Comparison of ENCODE assay signal across 18 cellular contexts in the genomic region with DNA sequence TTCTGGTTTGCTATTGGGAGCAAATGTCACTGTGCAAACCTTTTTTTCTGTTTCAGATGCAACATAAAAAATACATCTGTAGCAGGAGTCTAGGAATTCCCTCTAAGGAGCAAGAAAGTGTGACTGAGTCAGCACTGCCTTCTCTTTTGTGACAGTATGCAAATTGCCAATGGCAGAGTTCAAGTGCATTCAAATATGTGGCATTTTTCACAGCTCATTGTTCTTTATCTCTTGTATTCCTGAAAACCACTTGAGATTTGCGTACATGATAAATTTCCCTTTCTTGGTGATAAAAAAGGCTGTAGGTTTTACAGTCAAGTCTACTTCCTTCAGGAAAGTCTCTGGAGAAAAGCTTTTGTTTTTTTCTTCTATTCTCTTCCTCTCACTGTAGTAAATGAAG.
A peak's percentile ranks its signal among the peaks of the same experiment; 100 is the strongest.
DNase-seq lines count a peak whose midpoint lies in the region; ATAC-seq, FAIRE-seq and TF ChIP-seq lines count a peak whose summit lies in the region.
"Had no signal": no experiment of that assay in that cellular context is flagged by ENCODE, and none has a peak within 500 bp of the region (broad histone marks: within the 10 kb centered on the region; RNA-seq: fewer than 3 reads in every experiment).

No MANE protein-coding gene starts in this region.

- TF ChIP-seq CTCF in right atrium auricular region (IDR thresholded peaks at IDR 0.05) = no peak
- TF ChIP-seq CTCF in GM12878 (IDR thresholded peaks at IDR 0.05 in 2 of 3, conservative IDR thresholded peaks at IDR 0.05 in 1 of 3; ENCODE audit: control insufficient read depth in 2 of 3, extremely low read depth in 1 of 3, insufficient read depth in 1 of 3, low read depth in 3 of 3, low read length in 3 of 3) = no peak
- TF ChIP-seq CTCF in parathyroid adenoma (IDR thresholded peaks at IDR 0.05) = no peak
- TF ChIP-seq CTCF in CD8-positive, alpha-beta T cell (IDR thresholded peaks at IDR 0.05) = no peak

- H3K27ac Mint-ChIP-seq in CD8-positive, alpha-beta T cell = no peak overlapping the region

- H3K36me3 Mint-ChIP-seq in CD8-positive, alpha-beta T cell = peaks cover 61% of the 10 kb centered on the region

- no peaks in the 10 kb centered on the region for H3K27me3 Mint-ChIP-seq in CD8-positive, alpha-beta T cell (ENCODE audit: low read depth)
- H3K27me3 Mint-ChIP-seq: CD4-positive, alpha-beta memory T cell had no signal

- ATAC-seq in Right ventricle myocardium inferior = no peak
- ATAC-seq in GM12878 = no peak
- no peak for ATAC-seq in aorta (ENCODE audit: low FRiP score)
- no peak for ATAC-seq in GM19455 (IDR thresholded peaks at IDR 0.05; ENCODE audit: unreplicated experiment)
- ATAC-seq in CD8-positive, alpha-beta T cell = no peak
- ATAC-seq: HepG2 had no signal

- H3K27ac ChIP-seq in right atrium auricular region (peak overlapping the region; percentile 87 to 91), GM12878 (ENCODE audit: control insufficient read depth, insufficient read depth) (no peak overlapping the region), parathyroid adenoma (peak overlapping the region; percentile 3), aorta (ENCODE audit: low read depth in 1 of 2, low read length in 2 of 2) (peak overlapping the region; percentile 82 to 86)
- no peak overlapping the region for H3K27ac ChIP-seq in CD8-positive, alpha-beta T cell (ENCODE audit: low read depth, low read length)
- H3K27ac ChIP-seq: Peyer's patch had no signal

- peaks cover 0 to 37% of the 10 kb centered on the region in 2 donors for H3K4me1 ChIP-seq in right atrium auricular region
- H3K4me1 ChIP-seq in GM12878 (ENCODE audit: control insufficient read depth, insufficient read depth, low read length) = no peaks in the 10 kb centered on the region
- H3K4me1 ChIP-seq in parathyroid adenoma = peaks cover 4% of the 10 kb centered on the region
- H3K4me1 ChIP-seq in aorta (ENCODE audit: control insufficient read depth in 1 of 2, insufficient read depth in 2 of 2, low read length in 2 of 2) = peaks cover 5 to 8% of the 10 kb centered on the region in 2 donors
- H3K4me1 ChIP-seq in CD8-positive, alpha-beta T cell (ENCODE audit: insufficient read depth, low read length) = no peaks in the 10 kb centered on the region
- H3K4me1 ChIP-seq: Peyer's patch had no signal

- no peak for FAIRE-seq in GM12878 (lab: Jason Lieb, UNC)
- FAIRE-seq: HepG2 had no signal

- H3K36me3 ChIP-seq in right atrium auricular region (no peaks in the 10 kb centered on the region), GM12878 (ENCODE audit: control insufficient read depth in 2 of 2, insufficient read depth in 2 of 2, low read length in 1 of 2) (no peaks in the 10 kb centered on the region), parathyroid adenoma (ENCODE audit: control insufficient read depth, insufficient read depth, low read length) (no peaks in the 10 kb centered on the region), aorta (ENCODE audit: control insufficient read depth in 1 of 2, insufficient read depth in 2 of 2, low read length in 1 of 2) (no peaks in the 10 kb centered on the region)
- H3K36me3 ChIP-seq in CD8-positive, alpha-beta T cell (ENCODE audit: insufficient read depth, low read length) = no peaks in the 10 kb centered on the region
- H3K36me3 ChIP-seq: MG63 had no signal

- H3K79me2 ChIP-seq in GM12878 (ENCODE audit: control insufficient read depth, insufficient read depth, low read length) = no peaks in the 10 kb centered on the region
- no peaks in the 10 kb centered on the region for H3K79me2 ChIP-seq in parathyroid adenoma

- no peak for TF ChIP-seq EP300 in GM12878 (IDR thresholded peaks at IDR 0.05; ENCODE audit: borderline replicate concordance in 1 of 2, control insufficient read depth in 1 of 2, low read depth in 2 of 2, low read length in 2 of 2)

- intact Hi-C loops in Right ventricle myocardium inferior (cut with DNase I) (loop anchor here (5.0 kb wide), 2 partner anchors 93 to 183 kb away; no protein-coding TSS in a partner anchor), GM12878 (cut with micrococcal nuclease; ENCODE audit: unreplicated experiment) (no loop called here), aorta (cut with DNase I) (no loop called here), posterior cingulate gyrus (cut with DNase I) (no loop called here)
- intact Hi-C loops in CD8-positive, alpha-beta T cell (cut with DNase I, micrococcal nuclease) = no loop called here

- in situ Hi-C loops in GM12878 (cut with MboI) = no loop called here

- H3K4me1 Mint-ChIP-seq in CD8-positive, alpha-beta T cell (ENCODE audit: low read depth) = no peaks in the 10 kb centered on the region
- H3K4me1 Mint-ChIP-seq: CD4-positive, alpha-beta memory T cell had no signal

- no peak overlapping the region for H3K4me3 Mint-ChIP-seq in CD8-positive, alpha-beta T cell
- H3K4me3 Mint-ChIP-seq: CD4-positive, alpha-beta memory T cell had no signal

- DNase-seq in right atrium auricular region (ENCODE audit: low spot score) (no peak), Right ventricle myocardium inferior (ENCODE audit: missing footprints) (no peak), GM12878 (ENCODE audit: low read depth, low spot score) (no peak), aorta (no peak), posterior cingulate gyrus (no peak)
- DNase-seq in CD8-positive, alpha-beta T cell = no peak
- DNase-seq: CD4-positive, alpha-beta memory T cell; GF-D8; MG63; NCI-H1105; NCI-H1694 treated with DMSO at 0.1 percent for 48 hours; NCI-H446; NCI-H82; Peyer's patch; SIG-M5 had no signal

- RAD21 ChIA-PET in GM12878 (lab: Charles Lee; ENCODE audit: unreplicated experiment) = no interaction called here

- H4K20me1 ChIP-seq in GM12878 (ENCODE audit: control insufficient read depth, insufficient read depth) = no peaks in the 10 kb centered on the region

- H3K27me3 ChIP-seq in right atrium auricular region = no peaks in the 10 kb centered on the region
- H3K27me3 ChIP-seq in GM12878 (replicated peaks in 1 of 2; ENCODE audit: control insufficient read depth in 2 of 2, insufficient read depth in 2 of 2, low read length in 1 of 2) = no peaks in the 10 kb centered on the region
- H3K27me3 ChIP-seq in parathyroid adenoma (ENCODE audit: control insufficient read depth, insufficient read depth, low read length) = no peaks in the 10 kb centered on the region
- H3K27me3 ChIP-seq in aorta (ENCODE audit: control insufficient read depth in 1 of 2, insufficient read depth in 2 of 2, low read length in 1 of 2) = no peaks in the 10 kb centered on the region
- H3K27me3 ChIP-seq in CD8-positive, alpha-beta T cell (ENCODE audit: insufficient read depth, low read length) = no peaks in the 10 kb centered on the region
- H3K27me3 ChIP-seq: MG63, Peyer's patch had no signal

- CTCF ChIA-PET in GM12878 (lab: Yijun Ruan, JAX) = interaction anchor here (2.2 kb wide), 1 partner anchor 18 kb away, joined by 6 read pairs; no protein-coding TSS in a partner anchor
- CTCF ChIA-PET in CD8-positive, alpha-beta T cell (lab: Charles Lee) = interaction anchor here (2.1 kb wide), 1 partner anchor 18 kb away, joined by 6 read pairs; no protein-coding TSS in a partner anchor

- TF ChIP-seq RAD21 in GM12878 (IDR thresholded peaks at IDR 0.05; ENCODE audit: insufficient read depth, low read depth, low read length) = no peak

- no peak overlapping the region for H3K4me2 ChIP-seq in GM12878 (ENCODE audit: control insufficient read depth, insufficient read depth)
- H3K4me2 ChIP-seq in parathyroid adenoma (ENCODE audit: low read length) = peak overlapping the region; percentile 43

- H2AFZ ChIP-seq in GM12878 (ENCODE audit: control insufficient read depth, low read depth, low read length) (no peak overlapping the region), parathyroid adenoma (no peak overlapping the region)

- no peak for TF ChIP-seq POLR2A in GM12878 (IDR thresholded peaks at IDR 0.05; ENCODE audit: low read depth, low read length)

- peaks cover 4% of the 10 kb centered on the region for H3K9me3 Mint-ChIP-seq in CD8-positive, alpha-beta T cell

- SMC1A ChIA-PET in GM12878 (lab: Charles Lee; ENCODE audit: uncharacterized antibody, unreplicated experiment) = interaction anchor here (1.3 kb wide), 1 partner anchor 9 kb away, joined by 4 read pairs; no protein-coding TSS in a partner anchor

- POLR2A ChIA-PET in GM12878 (lab: Charles Lee) = no interaction called here
- POLR2A ChIA-PET in CD8-positive, alpha-beta T cell (lab: Charles Lee) = no interaction called here

- no TSS peak for BruUV-seq in GM12878 (replicated peaks; lab: Mats Ljungman, UMichigan)

- H3K9ac ChIP-seq in GM12878 (ENCODE audit: control insufficient read depth, insufficient read depth, low read length) (no peak overlapping the region), parathyroid adenoma (no peak overlapping the region)

- H3K9me3 ChIP-seq in right atrium auricular region (peaks cover 0 to 6% of the 10 kb centered on the region in 2 donors), GM12878 (replicated peaks; ENCODE audit: control insufficient read depth, insufficient read depth, low read length) (peaks cover 2% of the 10 kb centered on the region; the same call in 1 of the 3 replicates), parathyroid adenoma (ENCODE audit: control insufficient read depth, low read length) (no peaks in the 10 kb centered on the region), aorta (ENCODE audit: control insufficient read depth, low read length) (no peaks in the 10 kb centered on the region)
- no peaks in the 10 kb centered on the region for H3K9me3 ChIP-seq in CD8-positive, alpha-beta T cell (ENCODE audit: low read length)
- H3K9me3 ChIP-seq: MG63, Peyer's patch had no signal

- 25% methylated on average over 1 of the region's 1 CpG for WGBS in GM12878 (ENCODE audit: insufficient coverage, insufficient replicate concordance, low lambda C conversion rate, missing lambda C conversion rate)
- 45 to 57% methylated on average over 1 of the region's 1 CpG for WGBS in aorta, 2 donors

- H3K4me3 ChIP-seq in right atrium auricular region (no peak overlapping the region), GM12878 (no peak overlapping the region), parathyroid adenoma (ENCODE audit: low read depth, low read length) (peak overlapping the region; percentile 1), aorta (ENCODE audit: low read length in 2 of 2) (no peak overlapping the region)
- no peak overlapping the region for H3K4me3 ChIP-seq in CD8-positive, alpha-beta T cell (ENCODE audit: low read depth, low read length)
- H3K4me3 ChIP-seq: MG63, Peyer's patch had no signal

TF ChIP-seq in GM12878, 131 proteins besides CTCF, POLR2A, EP300 and RAD21 (continues in another document):
- no peak for TF ChIP-seq BRCA1 (IDR thresholded peaks at IDR 0.05; ENCODE audit: low read depth, low read length)
- 0 out of 3 replicates have a peak, but pooled peaks have one; percentile 27 for TF ChIP-seq POU2F2 (IDR thresholded peaks at IDR 0.05; ENCODE audit: borderline replicate concordance, low read depth, low read length)
- TF ChIP-seq CBX5 (IDR thresholded peaks at IDR 0.05; ENCODE audit: low read depth) = no peak

Comparison
In these comparisons a context has a peak if more than half of its experiments do, and no peak if none do; other contexts are left out.
1. H3K27ac ChIP-seq: peak in right atrium auricular region (2 of 2), parathyroid adenoma (single experiment) and aorta (2 of 2); none in GM12878 (single experiment) and CD8-positive, alpha-beta T cell (single experiment).